8 cellular contexts compared by ENCODE assay signal in genomic region chr9:128159073-128159783, GRCh38. TPM values are rescaled to one million over a fixed set of nuclear protein-coding genes. Genes with fewer than 3 reads are reported as not detected.
DNase-seq lines count a peak whose midpoint lies in the region; ATAC-seq and TF ChIP-seq lines count a peak whose summit lies in the region.

No MANE protein-coding gene starts in this region.

- no peak for ATAC-seq in HG02623 (IDR thresholded peaks at IDR 0.05; ENCODE audit: unreplicated experiment)

- H3K27ac ChIP-seq in rectal smooth muscle tissue (ENCODE audit: low read depth, low read length): peak overlapping the region; percentile 50

- peaks cover 4% of the 10 kb centered on the region for H3K4me1 ChIP-seq in rectal smooth muscle tissue (ENCODE audit: control insufficient read depth, insufficient read depth, low read length)

- peak; percentile 56 for DNase-seq in GM19238 (ENCODE audit: insufficient read length, low spot score)
- DNase-seq in NCI-H2029 treated with DMSO at 0.1 percent for 48 hours (lab: John Stamatoyannopoulos, UW): peak; percentile 37
- peak; percentile 59 for DNase-seq in activated T-cell treated with anti-CD3 and anti-CD28 coated beads, Interleukin-2, amount 50 U/mL, for 1 hour
- DNase-seq in foreskin fibroblast: no peak
- no peak for DNase-seq in H4 (ENCODE audit: low spot score)
- no peak for DNase-seq in GM19240 (ENCODE audit: insufficient read length, low spot score)

- H3K4me3 ChIP-seq in foreskin fibroblast (ENCODE audit: low read depth in 1 of 2, low read length in 2 of 2): peak overlapping the region; percentile 54 to 58
- H3K4me3 ChIP-seq in rectal smooth muscle tissue (ENCODE audit: low read length): peak overlapping the region; percentile 76

- H3K9ac ChIP-seq in rectal smooth muscle tissue (ENCODE audit: low read length): peak overlapping the region; percentile 13

- peaks cover 7% of the 10 kb centered on the region for H3K36me3 ChIP-seq in rectal smooth muscle tissue (ENCODE audit: control insufficient read depth, insufficient read depth, low read length)

- TF ChIP-seq CTCF in foreskin fibroblast (IDR thresholded peaks at IDR 0.05; ENCODE audit: low read depth, low read length): no peak

- H3K27me3 ChIP-seq in rectal smooth muscle tissue (ENCODE audit: control insufficient read depth, insufficient read depth, low read length): no peaks in the 10 kb centered on the region

RNA-seq across cellular contexts. Expression of gene BBLN, which starts 0.8 kb away (rescaled TPM):
- 137 and 245 TPM in 2 replicates for total RNA-seq in H4 (2014; rRNA removed; shearing (Covaris generic))

RNA-seq across cellular contexts. Expression of gene LCN2, which starts 10.0 kb away (rescaled TPM):
- total RNA-seq in H4 (2014; rRNA removed; shearing (Covaris generic)): 0.19 TPM in 1 of 2 replicates, not detected in the other

RNA-seq across cellular contexts. Expression of gene PTGES2, which starts 31.7 kb away (rescaled TPM):
- 25.7 and 37.0 TPM in 2 replicates for total RNA-seq in H4 (2014; rRNA removed; shearing (Covaris generic))

RNA-seq across cellular contexts. Expression of gene CIZ1, which starts 32.1 kb away (rescaled TPM):
- total RNA-seq in H4 (2014; rRNA removed; shearing (Covaris generic)): 15.5 and 32.0 TPM in 2 replicates

RNA-seq across cellular contexts. Expression of gene DNM1, which starts 44.0 kb away (rescaled TPM):
- 19.7 and 20.0 TPM in 2 replicates for total RNA-seq in H4 (2014; rRNA removed; shearing (Covaris generic))

Comparison
In these comparisons a context has a peak if more than half of its experiments do, and no peak if none do; other contexts are left out.
1. DNase-seq: peak in GM19238 (single experiment), NCI-H2029 treated with DMSO at 0.1 percent for 48 hours (single experiment) and activated T-cell treated with anti-CD3 and anti-CD28 coated beads, Interleukin-2, amount 50 U/mL, for 1 hour (single experiment); none in foreskin fibroblast (0 of 2), H4 (single experiment) and GM19240 (single experiment).